Comparison of ENCODE assay signal across 20 cellular contexts in the genomic region with DNA sequence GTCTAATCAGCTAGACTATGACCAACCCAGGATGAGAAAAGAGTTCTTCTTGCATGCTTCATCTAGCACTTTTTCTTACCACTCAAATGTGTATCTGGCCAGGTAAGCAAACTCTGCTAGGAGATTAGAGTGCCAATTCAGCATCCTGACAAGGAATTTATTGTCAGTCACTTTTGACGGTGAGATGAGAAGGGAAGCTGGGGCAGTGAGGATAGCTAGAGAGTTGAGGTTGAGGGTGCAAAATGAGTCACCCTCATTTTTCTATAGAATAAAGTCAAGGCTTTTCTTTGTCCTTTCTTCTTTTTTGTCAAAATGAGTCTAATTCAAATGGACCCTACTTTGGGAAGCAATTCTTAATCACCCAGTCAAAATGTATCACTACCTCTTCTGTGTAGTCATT.
"Had no signal": no experiment of that assay in that cellular context is flagged by ENCODE, and none has a peak within 500 bp of the region (broad histone marks: within the 10 kb centered on the region; RNA-seq: fewer than 3 reads in every experiment).

No MANE protein-coding gene starts in this region.

- H3K36me3 Mint-ChIP-seq: naive B cell; stimulated activated naive B cell treated with anti-CD40 and anti-IgM and Interleukin-4, amounts not matched to agents 10 μg/mL and 1 μg/mL and 100 μg/mL, for 72 hours; type B pancreatic cell had no signal

- H3K27me3 Mint-ChIP-seq: naive B cell; progenitor cell of endocrine pancreas; stimulated activated naive B cell treated with anti-CD40 and anti-IgM and Interleukin-4, amounts not matched to agents 10 μg/mL and 1 μg/mL and 100 μg/mL, for 72 hours; type B pancreatic cell had no signal

- DNase-seq: colonic mucosa; dermis blood vessel endothelial cell; esophagus squamous epithelium; foreskin fibroblast; glutamatergic neuron; islet precursor cell; left ventricle myocardium inferior; lower lobe of right lung; mesendoderm; naive B cell; occipital lobe; pancreas; right cardiac atrium; stimulated activated CD4-positive, alpha-beta T cell treated with anti-CD3 and anti-CD28 coated beads, Interleukin-2, amount 100 ng/mL, for 48 hours; stimulated activated naive B cell treated with anti-CD40 and anti-IgM and Interleukin-4, amounts not matched to agents 10 μg/mL and 1 μg/mL and 100 μg/mL, for 72 hours; thyroid gland had no signal

- H3K4me1 Mint-ChIP-seq: naive B cell; stimulated activated naive B cell treated with anti-CD40 and anti-IgM and Interleukin-4, amounts not matched to agents 10 μg/mL and 1 μg/mL and 100 μg/mL, for 72 hours had no signal

- ATAC-seq: gastroesophageal sphincter; lower lobe of right lung; pancreas; right cardiac atrium; stimulated activated naive B cell treated with anti-CD40 and anti-IgM and Interleukin-4, amounts not matched to agents 10 μg/mL and 1 μg/mL and 100 μg/mL, for 72 hours had no signal

- H3K9me3 Mint-ChIP-seq: nephron, type B pancreatic cell had no signal

- H3K4me3 Mint-ChIP-seq: naive B cell; nephron; stimulated activated naive B cell treated with anti-CD40 and anti-IgM and Interleukin-4, amounts not matched to agents 10 μg/mL and 1 μg/mL and 100 μg/mL, for 72 hours; type B pancreatic cell had no signal

- H3K27ac Mint-ChIP-seq: naive B cell; progenitor cell of endocrine pancreas; stimulated activated naive B cell treated with anti-CD40 and anti-IgM and Interleukin-4, amounts not matched to agents 10 μg/mL and 1 μg/mL and 100 μg/mL, for 72 hours; type B pancreatic cell had no signal
